In genomic region chr13:114101831-114102520, GRCh38 we compare ENCODE assay signal across 10 cellular contexts. TPM values are rescaled to one million over a fixed set of nuclear protein-coding genes. Genes with fewer than 3 reads are reported as not detected.
DNase-seq lines count a peak whose midpoint lies in the region; ATAC-seq and TF ChIP-seq lines count a peak whose summit lies in the region.
"Had no signal": no experiment of that assay in that cellular context is flagged by ENCODE, and none has a peak within 500 bp of the region (broad histone marks: within the 10 kb centered on the region; RNA-seq: fewer than 3 reads in every experiment).

No MANE protein-coding gene starts in this region.

- H3K4me1 ChIP-seq in DND-41 (ENCODE audit: insufficient read depth, low read length) = no peaks in the 10 kb centered on the region
- H3K4me1 ChIP-seq in heart left ventricle = peaks cover 0 to 51% (median 23%) of the 10 kb centered on the region in 12 donors
- H3K4me1 ChIP-seq: parathyroid adenoma had no signal

- peaks cover 69% of the 10 kb centered on the region for H3K79me2 ChIP-seq in DND-41 (ENCODE audit: insufficient read depth, low read length)
- H3K79me2 ChIP-seq: parathyroid adenoma had no signal

- no peak for TF ChIP-seq POLR2A in heart left ventricle (IDR thresholded peaks at IDR 0.05)

- H3K4me1 Mint-ChIP-seq in activated B cell treated with CpG ODN at 0.5 μM for 24 hours (peaks cover 28% of the 10 kb centered on the region), Calu3 (ENCODE audit: low read depth, unreplicated experiment) (no peaks in the 10 kb centered on the region)

- H3K4me3 ChIP-seq in DND-41 (ENCODE audit: low read depth in 1 of 2, low read length in 2 of 2) (no peak overlapping the region), heart left ventricle (no peak overlapping the region)

- WGBS in heart left ventricle, 4 donors = 94 to 96% (median 96%) methylated on average over 28 of the region's 28 CpGs

- H3K27ac ChIP-seq in DND-41 (ENCODE audit: low read length) (no peak overlapping the region), heart left ventricle (peak overlapping the region in 9 of 12 donors; percentile 12 to 74 (median 43)), caudate nucleus (ENCODE audit: low read depth, low read length) (no peak overlapping the region)
- H3K27ac ChIP-seq: parathyroid adenoma had no signal

- H4K20me1 ChIP-seq in DND-41 (ENCODE audit: insufficient read depth, low read length) = peaks cover 78% of the 10 kb centered on the region

- BruUV-seq in Calu3 (replicated peaks; lab: Mats Ljungman, UMichigan) = no TSS peak

- intact Hi-C loops in activated B cell treated with CpG ODN at 0.5 μM for 24 hours (cut with micrococcal nuclease) (no loop called here), heart left ventricle (cut with DNase I) (no loop called here), Calu3 (cut with micrococcal nuclease; ENCODE audit: unreplicated experiment) (no loop called here)

- H2AFZ ChIP-seq in DND-41 (ENCODE audit: low read depth, low read length) = no peak overlapping the region
- H2AFZ ChIP-seq: parathyroid adenoma had no signal

- H3K36me3 ChIP-seq in DND-41 (ENCODE audit: insufficient read depth, low read length) (peaks cover 2% of the 10 kb centered on the region; the same call in 1 of the 2 replicates), heart left ventricle (peaks cover 0 to 4% (median 0%) of the 10 kb centered on the region in 9 donors)

- no peak for DNase-seq in DND-41
- no peak for DNase-seq in activated B cell treated with CpG ODN at 0.5 μM for 24 hours
- DNase-seq in heart left ventricle = peak in 3 of 5 donors; percentile 23 to 32 (median 25)
- peak; percentile 23 for DNase-seq in retina
- no peak for DNase-seq in OCI-M1 (lab: John Stamatoyannopoulos, UW)
- no peak for DNase-seq in mucosa of gallbladder (ENCODE audit: low spot score)
- DNase-seq in caudate nucleus (lab: John Stamatoyannopoulos, UW) = no peak
- no peak for DNase-seq in Calu3
- DNase-seq: NCI-H510A treated with DMSO at 0.1 percent for 48 hours had no signal

- H3K4me3 Mint-ChIP-seq in activated B cell treated with CpG ODN at 0.5 μM for 24 hours = no peak overlapping the region
- no peak overlapping the region for H3K4me3 Mint-ChIP-seq in Calu3 (ENCODE audit: low read depth, unreplicated experiment)

- no peak overlapping the region for H3K9ac ChIP-seq in DND-41 (ENCODE audit: low read depth, low read length)
- H3K9ac ChIP-seq: parathyroid adenoma had no signal

- H3K36me3 Mint-ChIP-seq in activated B cell treated with CpG ODN at 0.5 μM for 24 hours (ENCODE audit: low read depth) = peaks cover 14% of the 10 kb centered on the region
- H3K36me3 Mint-ChIP-seq in Calu3 (ENCODE audit: insufficient read depth, unreplicated experiment) = no peaks in the 10 kb centered on the region

- H3K27me3 ChIP-seq in DND-41 (ENCODE audit: insufficient read depth, low read length, poor library complexity) (no peaks in the 10 kb centered on the region), heart left ventricle (no peaks in the 10 kb centered on the region)

- H3K27ac Mint-ChIP-seq in activated B cell treated with CpG ODN at 0.5 μM for 24 hours (peak overlapping the region; percentile 31), Calu3 (ENCODE audit: unreplicated experiment) (no peak overlapping the region)

- H3K27me3 Mint-ChIP-seq in activated B cell treated with CpG ODN at 0.5 μM for 24 hours (no peaks in the 10 kb centered on the region), Calu3 (ENCODE audit: unreplicated experiment) (no peaks in the 10 kb centered on the region)

- POLR2A ChIA-PET in activated B cell treated with CpG ODN at 0.5 μM for 24 hours (lab: Charles Lee) = no interaction called here

- TF ChIP-seq CTCF in DND-41 (IDR thresholded peaks at IDR 0.05; ENCODE audit: borderline replicate concordance, extremely low read depth, low read length, poor library complexity, severe bottlenecking) (no peak), activated B cell treated with CpG ODN at 0.5 μM for 24 hours (IDR thresholded peaks at IDR 0.05) (no peak), heart left ventricle (IDR thresholded peaks at IDR 0.05) (no peak), Calu3 (IDR thresholded peaks at IDR 0.05; ENCODE audit: unreplicated experiment) (no peak)

- ATAC-seq in DND-41 (ENCODE audit: insufficient read depth, low read depth) = peak; percentile 36; the same call in 1 of the 3 replicates
- ATAC-seq in activated B cell treated with CpG ODN at 0.5 μM for 24 hours (ENCODE audit: low read depth) = no peak
- ATAC-seq in heart left ventricle = no peak

- CTCF ChIA-PET in activated B cell treated with CpG ODN at 0.5 μM for 24 hours (lab: Charles Lee) (no interaction called here), Calu3 (lab: Charles Lee) (no interaction called here)

- H3K9me3 ChIP-seq in DND-41 (ENCODE audit: insufficient read depth, low read length, severe bottlenecking) = no peaks in the 10 kb centered on the region
- H3K9me3 ChIP-seq in heart left ventricle = no peaks in the 10 kb centered on the region

- H3K9me3 Mint-ChIP-seq in activated B cell treated with CpG ODN at 0.5 μM for 24 hours (no peaks in the 10 kb centered on the region), Calu3 (ENCODE audit: low read depth, unreplicated experiment) (no peaks in the 10 kb centered on the region)

- no peak overlapping the region for H3K4me2 ChIP-seq in DND-41 (ENCODE audit: insufficient read depth, low read length)

RNA-seq across cellular contexts. Expression of gene RASA3, which starts 30.4 kb away (rescaled TPM):
- total RNA-seq in activated B cell treated with CpG ODN at 0.5 μM for 24 hours (17.5 and 20.4 TPM in 2 replicates), heart left ventricle (10 to 100 TPM in 5 of 9 donors, 1 to 10 TPM in 4; 7.2 to 24.2 (median 10.5) TPM), mucosa of gallbladder (11.7 TPM), Calu3 (2022) (0.26 and 0.49 TPM in 2 replicates)
- 1 to 10 TPM; 4.8 to 9.0 TPM for polyA plus RNA-seq in heart left ventricle

Comparison
In these comparisons a context has a peak if more than half of its experiments do, and no peak if none do; other contexts are left out.
1. DNase-seq: peak in heart left ventricle (3 of 5) and retina (single experiment); none in DND-41 (single experiment), activated B cell treated with CpG ODN at 0.5 μM for 24 hours (single experiment), OCI-M1 (single experiment), mucosa of gallbladder (single experiment), caudate nucleus (0 of 61) and Calu3 (single experiment).
2. H3K27ac ChIP-seq: peak in heart left ventricle (9 of 12); none in DND-41 (single experiment) and caudate nucleus (single experiment).